Comparison of ENCODE assay signal across 1 cellular context in the genomic region with DNA sequence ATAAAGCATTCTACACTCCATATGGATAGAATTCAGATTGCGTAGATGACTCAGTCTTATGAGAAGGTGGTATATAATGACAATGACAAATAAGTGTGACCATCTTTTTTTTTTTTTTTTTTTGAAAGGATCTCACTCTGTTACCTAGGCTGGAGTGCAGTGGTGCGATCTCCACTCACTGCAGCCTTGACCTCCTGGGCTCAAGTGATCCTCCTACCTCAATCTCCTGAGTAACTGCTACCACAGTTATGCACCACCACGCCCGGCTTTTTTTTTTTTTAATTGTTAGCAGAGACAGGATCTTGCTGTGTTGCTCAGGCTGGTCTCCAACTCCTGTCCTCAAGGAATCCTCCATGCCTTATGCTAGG.
TF ChIP-seq lines count a peak whose summit lies in the region.

No MANE protein-coding gene starts in this region.

TF ChIP-seq in HCT116, 20 proteins besides CTCF, POLR2A, EP300 and RAD21:
- TF ChIP-seq, protein P1, sequence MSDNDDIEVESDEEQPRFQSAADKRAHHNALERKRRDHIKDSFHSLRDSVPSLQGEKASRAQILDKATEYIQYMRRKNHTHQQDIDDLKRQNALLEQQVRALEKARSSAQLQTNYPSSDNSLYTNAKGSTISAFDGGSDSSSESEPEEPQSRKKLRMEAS (IDR thresholded peaks at IDR 0.05) = no peak; the same call in 1 of the 2 replicates
- TF ChIP-seq FOSL1 (IDR thresholded peaks at IDR 0.05; ENCODE audit: low read depth) = peak; percentile 13; the same call in 1 of the 2 replicates
- TF ChIP-seq EGR1 (IDR thresholded peaks at IDR 0.05; ENCODE audit: low read depth) = peak; percentile 16; the same call in 1 of the 2 replicates
- no peak for TF ChIP-seq ZNF274 (IDR thresholded peaks at IDR 0.05; ENCODE audit: low read depth, low read length)
